19 cellular contexts compared by ENCODE assay signal in the genomic region with DNA sequence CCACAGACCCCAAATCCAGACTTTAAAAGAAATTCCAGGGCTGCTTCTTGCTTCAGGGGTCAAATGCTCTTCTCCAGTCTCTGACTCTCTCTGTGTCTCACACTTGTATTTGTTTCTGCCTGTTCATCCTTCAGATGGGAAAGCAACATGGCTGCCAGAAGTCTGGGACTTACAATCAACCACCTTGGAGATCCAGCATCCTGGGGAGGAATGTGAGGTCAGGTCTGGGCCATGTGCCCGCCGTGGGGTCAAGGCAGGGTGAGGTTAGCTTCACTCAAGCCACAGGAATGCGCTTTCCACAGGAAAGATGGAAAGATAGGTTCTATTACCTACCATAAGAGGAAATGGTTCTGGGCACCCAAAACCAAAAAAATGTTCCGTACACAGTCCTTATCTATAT. TPM values are rescaled to one million over a fixed set of nuclear protein-coding genes. Genes with fewer than 3 reads are reported as not detected.
DNase-seq lines count a peak whose midpoint lies in the region; ATAC-seq and TF ChIP-seq lines count a peak whose summit lies in the region.
"Had no signal": no experiment of that assay in that cellular context is flagged by ENCODE, and none has a peak within 500 bp of the region (broad histone marks: within the 10 kb centered on the region; RNA-seq: fewer than 3 reads in every experiment).

No MANE protein-coding gene starts in this region.

- DNase-seq in EH (ENCODE audit: low read depth) (peak; percentile 35), M059J (ENCODE audit: low read depth) (peak; percentile 94), astrocyte of the hippocampus (ENCODE audit: low read depth, low spot score) (peak; percentile 90), NCI-H1694 (lab: John Stamatoyannopoulos, UW) (no peak), hypothalamus (lab: John Stamatoyannopoulos, UW) (no peak)
- DNase-seq: activated CD4-positive, CD25-positive, alpha-beta regulatory T cell; activated naive CD8-positive, alpha-beta T cell treated with anti-CD3 and anti-CD28 coated beads, Interleukin-2, amount 50 U/mL, for 24 hours; Caco-2; NCI-H146; SHP77 treated with DMSO at 0.1 percent for 48 hours had no signal

- H3K4me3 Mint-ChIP-seq in nephron, result no peak overlapping the region
- H3K4me3 Mint-ChIP-seq in stimulated activated memory B cell treated with anti-CD40 and anti-IgM and Interleukin-4, amounts not matched to agents 10 μg/mL and 1 μg/mL and 100 μg/mL, for 72 hours, result no peak overlapping the region
- H3K4me3 Mint-ChIP-seq: activated naive CD8-positive, alpha-beta T cell treated with anti-CD3 and anti-CD28 coated beads, Interleukin-2, amount 50 U/mL, for 24 hours had no signal

- H3K9me3 Mint-ChIP-seq in nephron, result no peaks in the 10 kb centered on the region
- no peaks in the 10 kb centered on the region for H3K9me3 Mint-ChIP-seq in stimulated activated memory B cell treated with anti-CD40 and anti-IgM and Interleukin-4, amounts not matched to agents 10 μg/mL and 1 μg/mL and 100 μg/mL, for 72 hours
- H3K9me3 Mint-ChIP-seq: activated naive CD8-positive, alpha-beta T cell treated with anti-CD3 and anti-CD28 coated beads, Interleukin-2, amount 50 U/mL, for 24 hours; activated T-helper 2 cell treated with anti-CD3 and anti-CD28 coated beads, Interferon-gamma antibody, Interleukin-2, Interleukin-4, amounts not matched to agents 10 μg/mL and 5 μg/mL and 100 μg/mL, durations not matched to agents 14 hours and 24 hours and 36 hours had no signal

- ATAC-seq in GM18861 (IDR thresholded peaks at IDR 0.05; ENCODE audit: unreplicated experiment), result no peak
- no peak for ATAC-seq in stimulated activated memory B cell treated with anti-CD40 and anti-IgM and Interleukin-4, amounts not matched to agents 10 μg/mL and 1 μg/mL and 100 μg/mL, for 72 hours

- no peak for TF ChIP-seq CTCF in nephron (IDR thresholded peaks at IDR 0.05; ENCODE audit: unreplicated experiment in 3 of 3)

- peaks cover 33% of the 10 kb centered on the region for H3K4me1 Mint-ChIP-seq in nephron
- H3K4me1 Mint-ChIP-seq in stimulated activated memory B cell treated with anti-CD40 and anti-IgM and Interleukin-4, amounts not matched to agents 10 μg/mL and 1 μg/mL and 100 μg/mL, for 72 hours, result peaks cover 11% of the 10 kb centered on the region

- no peaks in the 10 kb centered on the region for H3K27me3 Mint-ChIP-seq in nephron (ENCODE audit: low read depth)
- H3K27me3 Mint-ChIP-seq in stimulated activated memory B cell treated with anti-CD40 and anti-IgM and Interleukin-4, amounts not matched to agents 10 μg/mL and 1 μg/mL and 100 μg/mL, for 72 hours, result peaks cover 41% of the 10 kb centered on the region

- H3K27ac Mint-ChIP-seq in nephron, result peak overlapping the region; percentile 78 to 91 (median 87)
- H3K27ac Mint-ChIP-seq in stimulated activated memory B cell treated with anti-CD40 and anti-IgM and Interleukin-4, amounts not matched to agents 10 μg/mL and 1 μg/mL and 100 μg/mL, for 72 hours, result no peak overlapping the region
- H3K27ac Mint-ChIP-seq: activated naive CD8-positive, alpha-beta T cell treated with anti-CD3 and anti-CD28 coated beads, Interleukin-2, amount 50 U/mL, for 24 hours; activated T-helper 2 cell treated with anti-CD3 and anti-CD28 coated beads, Interferon-gamma antibody, Interleukin-2, Interleukin-4, amounts not matched to agents 10 μg/mL and 5 μg/mL and 100 μg/mL, durations not matched to agents 14 hours and 24 hours and 36 hours had no signal

- no peaks in the 10 kb centered on the region for H3K36me3 Mint-ChIP-seq in nephron (ENCODE audit: low read depth)
- no peaks in the 10 kb centered on the region for H3K36me3 Mint-ChIP-seq in stimulated activated memory B cell treated with anti-CD40 and anti-IgM and Interleukin-4, amounts not matched to agents 10 μg/mL and 1 μg/mL and 100 μg/mL, for 72 hours

RNA-seq across cellular contexts. Expression of a gene that starts 34.3 kb away (rescaled TPM):
- total RNA-seq in M059J (2014; rRNA removed; shearing (Covaris generic)), result not detected in 2 replicates
- total RNA-seq: activated T-helper 2 cell treated with anti-CD3 and anti-CD28 coated beads, Interferon-gamma antibody, Interleukin-2, Interleukin-4, amounts not matched to agents 10 μg/mL and 5 μg/mL and 100 μg/mL, durations not matched to agents 14 hours and 24 hours and 36 hours; Caco-2; chondrocyte; GM23248; mononuclear cell; right atrium auricular region; T-helper 2 cell treated with Interferon-gamma antibody and Interleukin-4, amounts not matched to agents 100 ng/mL and 5 ng/mL, for 36 hours had no signal

Comparison
In these comparisons a context has a peak if more than half of its experiments do, and no peak if none do; other contexts are left out.
1. DNase-seq: peak in EH (single experiment), M059J (single experiment) and astrocyte of the hippocampus (single experiment); none in NCI-H1694 (single experiment) and hypothalamus (0 of 51).